In genomic region chr5:163846512-163846911, GRCh38 we compare ENCODE assay signal across 19 cellular contexts.
DNase-seq lines count a peak whose midpoint lies in the region; ATAC-seq, FAIRE-seq and TF ChIP-seq lines count a peak whose summit lies in the region.
"Had no signal": no experiment of that assay in that cellular context is flagged by ENCODE, and none has a peak within 500 bp of the region (broad histone marks: within the 10 kb centered on the region; RNA-seq: fewer than 3 reads in every experiment).

No MANE protein-coding gene starts in this region.

- no peaks in the 10 kb centered on the region for H3K79me2 ChIP-seq in astrocyte (ENCODE audit: insufficient read depth, low read length)

- POLR2A ChIA-PET in AG04450 (lab: Yijun Ruan, JAX): interaction anchor here (0.5 kb wide), 1 partner anchor 21 kb away, joined by 5 read pairs; no protein-coding TSS in a partner anchor

- FAIRE-seq in astrocyte (lab: Jason Lieb, UNC): no peak
- FAIRE-seq: A549 had no signal

- H3K4me3 ChIP-seq in AG04450 (ENCODE audit: low read depth, low read length) (no peak overlapping the region), astrocyte (ENCODE audit: insufficient read depth, low read depth, low read length) (no peak overlapping the region), MG63 (no peak overlapping the region), heart right ventricle (no peak overlapping the region)
- H3K4me3 ChIP-seq: A549, body of pancreas, left ventricle myocardium inferior had no signal

- TF ChIP-seq CTCF in AG04450 (IDR thresholded peaks at IDR 0.05; ENCODE audit: low read depth, low read length) (no peak), astrocyte (IDR thresholded peaks at IDR 0.05; ENCODE audit: insufficient read depth, low read depth, low read length) (no peak), heart right ventricle (IDR thresholded peaks at IDR 0.05) (no peak)

- no peak overlapping the region for H3K9ac ChIP-seq in astrocyte (ENCODE audit: low read length)

- H3K27me3 Mint-ChIP-seq in astrocyte (ENCODE audit: low read depth, unreplicated experiment): no peaks in the 10 kb centered on the region
- no peaks in the 10 kb centered on the region for H3K27me3 Mint-ChIP-seq in T-helper 17 cell
- H3K27me3 Mint-ChIP-seq: activated CD8-positive, alpha-beta T cell treated with anti-CD3 and anti-CD28 coated beads for 36 hours; activated T-cell treated with anti-CD3 and anti-CD28 coated beads, Interleukin-2, amount 50 U/mL, for 24 hours; CD4-positive, CD25-positive, alpha-beta regulatory T cell had no signal

- peak; percentile 44 for DNase-seq in AG04450 (ENCODE audit: low read depth, low spot score)
- peak; percentile 23 for DNase-seq in HS-5 (ENCODE audit: low read depth)
- DNase-seq in astrocyte (ENCODE audit: low read depth): peak; percentile 44
- DNase-seq in fibroblast of peridontal ligament (ENCODE audit: extremely low read depth): peak; percentile 86
- no peak for DNase-seq in MG63
- no peak for DNase-seq in T-helper 17 cell
- no peak for DNase-seq in heart right ventricle
- no peak for DNase-seq in Right ventricle myocardium superior
- DNase-seq: activated CD8-positive, alpha-beta T cell treated with anti-CD3 and anti-CD28 coated beads for 36 hours; activated naive CD4-positive, alpha-beta T cell treated with anti-CD3 and anti-CD28 coated beads, Interleukin-2, amount 50 U/mL, for 16 hours; activated T-cell treated with anti-CD3 and anti-CD28 coated beads, Interleukin-2, amount 50 U/mL, for 24 hours; body of pancreas; CD4-positive, CD25-positive, alpha-beta regulatory T cell; cortex of kidney; left ventricle myocardium inferior; NCI-H524; T-helper 2 cell had no signal

- H3K4me1 Mint-ChIP-seq in astrocyte (ENCODE audit: low read depth, unreplicated experiment) (no peaks in the 10 kb centered on the region), T-helper 17 cell (no peaks in the 10 kb centered on the region)
- H3K4me1 Mint-ChIP-seq: CD4-positive, CD25-positive, alpha-beta regulatory T cell had no signal

- H3K36me3 ChIP-seq in astrocyte (ENCODE audit: insufficient read depth, low read length) (no peaks in the 10 kb centered on the region), MG63 (no peaks in the 10 kb centered on the region), heart right ventricle (no peaks in the 10 kb centered on the region)
- H3K36me3 ChIP-seq: left ventricle myocardium inferior, neutrophil had no signal

- peaks cover 3% of the 10 kb centered on the region for H3K9me3 Mint-ChIP-seq in astrocyte (ENCODE audit: unreplicated experiment)

- H3K27ac Mint-ChIP-seq in astrocyte (ENCODE audit: unreplicated experiment): no peak overlapping the region
- no peak overlapping the region for H3K27ac Mint-ChIP-seq in T-helper 17 cell
- H3K27ac Mint-ChIP-seq: activated CD8-positive, alpha-beta T cell treated with anti-CD3 and anti-CD28 coated beads for 36 hours; activated T-cell treated with anti-CD3 and anti-CD28 coated beads, Interleukin-2, amount 50 U/mL, for 24 hours; CD4-positive, CD25-positive, alpha-beta regulatory T cell had no signal

- no peaks in the 10 kb centered on the region for H3K27me3 ChIP-seq in AG04450 (ENCODE audit: control insufficient read depth, insufficient read depth, low read length)
- no peaks in the 10 kb centered on the region for H3K27me3 ChIP-seq in astrocyte (ENCODE audit: insufficient read depth, low read length)
- H3K27me3 ChIP-seq in MG63: no peaks in the 10 kb centered on the region
- H3K27me3 ChIP-seq in heart right ventricle: no peaks in the 10 kb centered on the region
- H3K27me3 ChIP-seq: body of pancreas, neutrophil had no signal

- intact Hi-C loops in heart right ventricle (cut with DNase I) (no loop called here), Right ventricle myocardium superior (cut with DNase I) (no loop called here)

- WGBS in heart right ventricle, 2 donors: 52 to 78% methylated on average over 1 of the region's 1 CpG

- CTCF ChIA-PET in AG04450 (lab: Charles Lee): no interaction called here

- H3K27ac ChIP-seq in AG04450 (ENCODE audit: low read depth, low read length) (no peak overlapping the region), astrocyte (ENCODE audit: low read depth, low read length) (no peak overlapping the region), heart right ventricle (no peak overlapping the region)
- H3K27ac ChIP-seq: A549, body of pancreas, left ventricle myocardium inferior, neutrophil had no signal

- no peaks in the 10 kb centered on the region for H3K4me1 ChIP-seq in astrocyte (ENCODE audit: insufficient read depth, low read length)
- H3K4me1 ChIP-seq in heart right ventricle: no peaks in the 10 kb centered on the region
- H3K4me1 ChIP-seq: A549, body of pancreas, left ventricle myocardium inferior had no signal

- H3K36me3 Mint-ChIP-seq in astrocyte (ENCODE audit: low read depth, unreplicated experiment) (no peaks in the 10 kb centered on the region), T-helper 17 cell (ENCODE audit: low read depth) (no peaks in the 10 kb centered on the region)
- H3K36me3 Mint-ChIP-seq: CD4-positive, CD25-positive, alpha-beta regulatory T cell had no signal

- no peak overlapping the region for H3K4me2 ChIP-seq in astrocyte (ENCODE audit: low read length)
- H3K4me2 ChIP-seq: A549 had no signal

- ATAC-seq in T-helper 17 cell (no peak), heart right ventricle (no peak), Right ventricle myocardium superior (ENCODE audit: poor library complexity) (no peak)
- ATAC-seq: A549; activated CD8-positive, alpha-beta T cell treated with anti-CD3 and anti-CD28 coated beads for 36 hours; body of pancreas had no signal

- no peaks in the 10 kb centered on the region for H4K20me1 ChIP-seq in astrocyte (ENCODE audit: insufficient read depth, low read length)

- H3K9me3 ChIP-seq in AG04450 (ENCODE audit: control insufficient read depth, insufficient read depth, low read length): peaks cover 2% of the 10 kb centered on the region; the same call in 1 of the 2 replicates
- H3K9me3 ChIP-seq in astrocyte (ENCODE audit: insufficient read depth, low read depth, low read length): peaks cover 3% of the 10 kb centered on the region
- H3K9me3 ChIP-seq in MG63: peaks cover 5% of the 10 kb centered on the region; the same call in 1 of the 2 replicates
- H3K9me3 ChIP-seq in T-helper 17 cell (ENCODE audit: control insufficient read depth, low read length, poor library complexity, severe bottlenecking): no peaks in the 10 kb centered on the region
- H3K9me3 ChIP-seq in heart right ventricle: peaks cover 0 to 19% (median 10%) of the 10 kb centered on the region in 11 donors
- H3K9me3 ChIP-seq: A549, neutrophil had no signal

- H3K4me3 Mint-ChIP-seq in astrocyte (ENCODE audit: unreplicated experiment) (no peak overlapping the region), T-helper 17 cell (no peak overlapping the region)
- H3K4me3 Mint-ChIP-seq: activated CD8-positive, alpha-beta T cell treated with anti-CD3 and anti-CD28 coated beads for 36 hours; activated T-cell treated with anti-CD3 and anti-CD28 coated beads, Interleukin-2, amount 50 U/mL, for 24 hours; CD4-positive, CD25-positive, alpha-beta regulatory T cell had no signal

- no peak overlapping the region for H2AFZ ChIP-seq in astrocyte (ENCODE audit: low read depth, low read length)

Comparison
In these comparisons a context has a peak if more than half of its experiments do, and no peak if none do; other contexts are left out.
1. DNase-seq: peak in AG04450 (single experiment), HS-5 (single experiment), astrocyte (single experiment) and fibroblast of peridontal ligament (single experiment); none in MG63 (single experiment), T-helper 17 cell (0 of 3), heart right ventricle (0 of 2) and Right ventricle myocardium superior (single experiment).